In genomic region chr22:28759861-28760560, GRCh38 we compare ENCODE assay signal across 1 cellular context.
A peak's percentile ranks its signal among the peaks of the same experiment; 100 is the strongest.
TF ChIP-seq lines count a peak whose summit lies in the region.

No MANE protein-coding gene starts in this region.

TF ChIP-seq in HEK293, 187 proteins besides CTCF, POLR2A, EP300 and RAD21 (continued from another document and continues in another):
- TF ChIP-seq ZBTB6 (tag by site-specific recombination; IDR thresholded peaks at IDR 0.05): no peak
- no peak for TF ChIP-seq ZNF280C (tag by site-specific recombination; IDR thresholded peaks at IDR 0.05)
- no peak for TF ChIP-seq KLF17 (tag by site-specific recombination; IDR thresholded peaks at IDR 0.05)
- no peak for TF ChIP-seq ZXDB (tag by site-specific recombination; IDR thresholded peaks at IDR 0.05)
- TF ChIP-seq ZNF132 (tag by site-specific recombination; IDR thresholded peaks at IDR 0.05; ENCODE audit: borderline replicate concordance): no peak
- no peak for TF ChIP-seq ZNF677 (tag by site-specific recombination; IDR thresholded peaks at IDR 0.05)
- TF ChIP-seq INSM2 (tag by site-specific recombination; IDR thresholded peaks at IDR 0.05): 0 out of 2 replicates have a peak, but pooled peaks have one; percentile 18
- TF ChIP-seq ZNF639 (tag by site-specific recombination; IDR thresholded peaks at IDR 0.05): no peak
- no peak for TF ChIP-seq ZNF529 (tag by site-specific recombination; IDR thresholded peaks at IDR 0.05; ENCODE audit: insufficient replicate concordance)
- TF ChIP-seq ZNF398 (tag by site-specific recombination; IDR thresholded peaks at IDR 0.05): no peak
- no peak for TF ChIP-seq ZNF654 (tag by site-specific recombination; IDR thresholded peaks at IDR 0.05; ENCODE audit: low read depth)
- no peak for TF ChIP-seq ZBTB17 (tag by site-specific recombination; IDR thresholded peaks at IDR 0.05)
- TF ChIP-seq ZNF426 (tag by site-specific recombination; IDR thresholded peaks at IDR 0.05): no peak
- TF ChIP-seq ZNF140 (tag by site-specific recombination; IDR thresholded peaks at IDR 0.05): no peak
- no peak for TF ChIP-seq ZNF596 (tag by site-specific recombination; IDR thresholded peaks at IDR 0.05)
- TF ChIP-seq ZNF571 (tag by site-specific recombination; IDR thresholded peaks at IDR 0.05): no peak
- TF ChIP-seq ZNF544 (tag by site-specific recombination; IDR thresholded peaks at IDR 0.05): no peak
- no peak for TF ChIP-seq TRIM28 (IDR thresholded peaks at IDR 0.05; ENCODE audit: borderline replicate concordance, low read length)
- TF ChIP-seq WT1 (tag by site-specific recombination; IDR thresholded peaks at IDR 0.05): peak; percentile 82
- TF ChIP-seq SP7 (tag by site-specific recombination; IDR thresholded peaks at IDR 0.05): peak; percentile 98
- no peak for TF ChIP-seq ZNF704 (tag by site-specific recombination; IDR thresholded peaks at IDR 0.05)
- peak; percentile 81; the same call in 1 of the 2 replicates for TF ChIP-seq ZNF664 (tag by site-specific recombination; IDR thresholded peaks at IDR 0.05)
- no peak for TF ChIP-seq ZSCAN18 (tag by site-specific recombination; IDR thresholded peaks at IDR 0.05)
- TF ChIP-seq IKZF3 (tag by site-specific recombination; IDR thresholded peaks at IDR 0.05): no peak
- no peak for TF ChIP-seq ZNF391 (tag by site-specific recombination; IDR thresholded peaks at IDR 0.05; ENCODE audit: borderline replicate concordance, low read depth)
- TF ChIP-seq ZNF423 (tag by site-specific recombination; IDR thresholded peaks at IDR 0.05): no peak
- TF ChIP-seq ZNF324 (tag by site-specific recombination; IDR thresholded peaks at IDR 0.05): no peak
- no peak for TF ChIP-seq ZNF175 (tag by site-specific recombination; IDR thresholded peaks at IDR 0.05)
- TF ChIP-seq OVOL3 (tag by site-specific recombination; IDR thresholded peaks at IDR 0.05): no peak
- TF ChIP-seq ZNF701 (tag by site-specific recombination; IDR thresholded peaks at IDR 0.05): no peak
- no peak for TF ChIP-seq ZNF449 (tag by site-specific recombination; IDR thresholded peaks at IDR 0.05)
- no peak for TF ChIP-seq ZNF514 (tag by site-specific recombination; IDR thresholded peaks at IDR 0.05)
- TF ChIP-seq ZNF785 (tag by site-specific recombination; IDR thresholded peaks at IDR 0.05): no peak
- TF ChIP-seq PRDM1 (tag by site-specific recombination; IDR thresholded peaks at IDR 0.05): peak; percentile 36; the same call in 1 of the 2 replicates
- 0 out of 2 replicates have a peak, but pooled peaks have one; percentile 18 for TF ChIP-seq ZSCAN30 (tag by site-specific recombination; IDR thresholded peaks at IDR 0.05)
- TF ChIP-seq TCF7L2 (IDR thresholded peaks at IDR 0.05; ENCODE audit: borderline replicate concordance, low read depth, low read length): peak; percentile 36; the same call in 1 of the 2 replicates
- TF ChIP-seq ZNF707 (tag by site-specific recombination; IDR thresholded peaks at IDR 0.05): no peak
- no peak for TF ChIP-seq ZNF37A (tag by site-specific recombination; IDR thresholded peaks at IDR 0.05)
- 0 out of 2 replicates have a peak, but pooled peaks have one; percentile 22 for TF ChIP-seq ZSCAN4 (tag by site-specific recombination; IDR thresholded peaks at IDR 0.05)
- no peak for TF ChIP-seq ZNF280D (tag by site-specific recombination; IDR thresholded peaks at IDR 0.05)
- no peak for TF ChIP-seq ZFP41 (tag by site-specific recombination; IDR thresholded peaks at IDR 0.05; ENCODE audit: borderline replicate concordance)
- TF ChIP-seq ZNF18 (tag by site-specific recombination; IDR thresholded peaks at IDR 0.05): no peak
